Comparison of ENCODE assay signal across 13 cellular contexts in genomic region chr7:50314778-50315177, GRCh38. TPM values are rescaled to one million over a fixed set of nuclear protein-coding genes. Genes with fewer than 3 reads are reported as not detected.
A peak's percentile ranks its signal among the peaks of the same experiment; 100 is the strongest.
DNase-seq lines count a peak whose midpoint lies in the region; ATAC-seq and TF ChIP-seq lines count a peak whose summit lies in the region.
"Had no signal": no experiment of that assay in that cellular context is flagged by ENCODE, and none has a peak within 500 bp of the region (broad histone marks: within the 10 kb centered on the region; RNA-seq: fewer than 3 reads in every experiment).

No MANE protein-coding gene starts in this region.

- H3K79me2 ChIP-seq in OCI-LY1 (ENCODE audit: insufficient read depth, low read length): peaks cover 100% of the 10 kb centered on the region

- H3K27ac Mint-ChIP-seq in effector memory CD8-positive, alpha-beta T cell: peak overlapping the region; percentile 93 to 95

- H2BK12ac ChIP-seq in neuronal stem cell (ENCODE audit: low read length): no peak overlapping the region

- TF ChIP-seq CTCF in GM06990 (IDR thresholded peaks at IDR 0.05; ENCODE audit: insufficient read depth, low read length, poor library complexity, severe bottlenecking) (no peak), OCI-LY1 (IDR thresholded peaks at IDR 0.05; ENCODE audit: low read length) (no peak)

- H3K4me1 ChIP-seq in OCI-LY1 (ENCODE audit: insufficient read depth, low read length, severe bottlenecking) (peaks cover 86% of the 10 kb centered on the region), neuronal stem cell (ENCODE audit: control insufficient read depth in 2 of 2, insufficient read depth in 1 of 2, low read depth in 1 of 2, low read length in 2 of 2) (peaks cover 15 to 34% of the 10 kb centered on the region in 2 donors)
- H3K4me1 ChIP-seq: gastroesophageal sphincter had no signal

- H3K9me3 ChIP-seq in OCI-LY1 (ENCODE audit: low read length) (no peaks in the 10 kb centered on the region), neuronal stem cell (replicated peaks in 1 of 2; ENCODE audit: control insufficient read depth in 2 of 2, insufficient read depth in 1 of 2, low read depth in 1 of 2, low read length in 2 of 2) (no peaks in the 10 kb centered on the region)
- H3K9me3 ChIP-seq: gastroesophageal sphincter had no signal

- H3K4me2 ChIP-seq in OCI-LY1 (ENCODE audit: low read length) (peak overlapping the region; percentile 81), neuronal stem cell (ENCODE audit: insufficient read depth, low read length, poor library complexity, severe bottlenecking) (no peak overlapping the region)
- H3K4me2 ChIP-seq: SK-N-SH had no signal

- H3K9me2 ChIP-seq in OCI-LY1 (ENCODE audit: low read depth, low read length): no peaks in the 10 kb centered on the region
- H3K9me2 ChIP-seq: SK-N-SH had no signal

- H3K9ac ChIP-seq in OCI-LY1 (ENCODE audit: low read length): peak overlapping the region; percentile 66
- no peak overlapping the region for H3K9ac ChIP-seq in neuronal stem cell (ENCODE audit: low read depth, low read length, poor library complexity)
- H3K9ac ChIP-seq: SK-N-SH had no signal

- no peak overlapping the region for H2BK15ac ChIP-seq in neuronal stem cell (ENCODE audit: low read length)

- H2BK5ac ChIP-seq in neuronal stem cell (ENCODE audit: low read length): no peak overlapping the region

- DNase-seq in GM06990 (ENCODE audit: extremely low read depth, insufficient read length) (no peak), neuronal stem cell (ENCODE audit: low spot score) (no peak), DMS153 (lab: John Stamatoyannopoulos, UW) (no peak), DMS153 treated with DMSO at 0.1 percent for 48 hours (lab: John Stamatoyannopoulos, UW; ENCODE audit: unreplicated experiment) (no peak), islet precursor cell (no peak)
- DNase-seq in effector memory CD8-positive, alpha-beta T cell: no peak
- DNase-seq: aorta, NCI-H82, SK-N-SH, substantia nigra had no signal

- H2AK5ac ChIP-seq in neuronal stem cell (ENCODE audit: low read depth, low read length): no peak overlapping the region

- H3K9me3 Mint-ChIP-seq in effector memory CD8-positive, alpha-beta T cell: no peaks in the 10 kb centered on the region

- no peak overlapping the region for H3K23ac ChIP-seq in neuronal stem cell (ENCODE audit: low read depth, low read length, poor library complexity)

- no peak overlapping the region for H4K91ac ChIP-seq in neuronal stem cell (ENCODE audit: low read depth, low read length, poor library complexity)

- no peak overlapping the region for H2BK120ac ChIP-seq in neuronal stem cell (ENCODE audit: low read depth, low read length)

- H3K4me1 Mint-ChIP-seq in effector memory CD8-positive, alpha-beta T cell (ENCODE audit: low read depth in 2 of 2): peaks cover 82 to 95% of the 10 kb centered on the region in 2 donors

- no peak overlapping the region for H3K14ac ChIP-seq in neuronal stem cell (ENCODE audit: low read length)

- no CpG with 5 or more reads among the region's 8 CpGs for WGBS in neuronal stem cell (ENCODE audit: extremely low coverage in 2 of 2, insufficient read length in 2 of 2, insufficient replicate concordance in 1 of 2), 2 donors

- ATAC-seq in effector memory CD8-positive, alpha-beta T cell (replicated peaks): no peak
- no peak for ATAC-seq in HG03097 (IDR thresholded peaks at IDR 0.05; ENCODE audit: low FRiP score, unreplicated experiment)
- ATAC-seq: gastroesophageal sphincter had no signal

- H2AFZ ChIP-seq in OCI-LY1 (ENCODE audit: low read length) (no peak overlapping the region), neuronal stem cell (ENCODE audit: low read length) (peak overlapping the region; percentile 78)

- H3K79me1 ChIP-seq in neuronal stem cell (ENCODE audit: low read depth, low read length): no peaks in the 10 kb centered on the region

- H3K36me3 Mint-ChIP-seq in effector memory CD8-positive, alpha-beta T cell (ENCODE audit: insufficient read depth): peaks cover 56% of the 10 kb centered on the region

- no peaks in the 10 kb centered on the region; the same call in 1 of the 2 replicates for H4K20me1 ChIP-seq in OCI-LY1 (ENCODE audit: insufficient read depth, low read length)

- H3K27me3 Mint-ChIP-seq in effector memory CD8-positive, alpha-beta T cell: no peaks in the 10 kb centered on the region

- H3K27me3 ChIP-seq in GM06990 (replicated peaks; ENCODE audit: control insufficient read depth, insufficient read depth, low read length) (no peaks in the 10 kb centered on the region), OCI-LY1 (ENCODE audit: insufficient read depth, low read length) (no peaks in the 10 kb centered on the region), neuronal stem cell (ENCODE audit: control insufficient read depth in 3 of 3, insufficient read depth in 3 of 3, low read depth in 1 of 3, low read length in 3 of 3) (no peaks in the 10 kb centered on the region)

- H3K4me3 Mint-ChIP-seq in effector memory CD8-positive, alpha-beta T cell: peak overlapping the region; percentile 93 to 96

- H3K18ac ChIP-seq in neuronal stem cell (ENCODE audit: low read length): peak overlapping the region; percentile 87

- H3K4ac ChIP-seq in neuronal stem cell (ENCODE audit: low read length): no peak overlapping the region

- no peak overlapping the region for H4K8ac ChIP-seq in neuronal stem cell (ENCODE audit: low read depth, low read length)

- H3K36me3 ChIP-seq in GM06990 (ENCODE audit: control insufficient read depth, insufficient read depth, low read length) (peaks cover 3% of the 10 kb centered on the region), OCI-LY1 (ENCODE audit: insufficient read depth, low read length) (peaks cover 82% of the 10 kb centered on the region), neuronal stem cell (replicated peaks in 1 of 2; ENCODE audit: control insufficient read depth in 2 of 2, insufficient read depth in 2 of 2, low read length in 2 of 2) (no peaks in the 10 kb centered on the region)
- H3K36me3 ChIP-seq: gastroesophageal sphincter had no signal

- no peaks in the 10 kb centered on the region for H3F3A ChIP-seq in OCI-LY1 (ENCODE audit: insufficient read depth, low read length)

- H3K4me3 ChIP-seq in GM06990 (replicated peaks; ENCODE audit: low read depth, low read length) (peak overlapping the region; percentile 39), OCI-LY1 (ENCODE audit: low read depth, low read length, poor library complexity, severe bottlenecking) (peak overlapping the region; percentile 74), neuronal stem cell (ENCODE audit: low read length in 2 of 2) (no peak overlapping the region)
- H3K4me3 ChIP-seq: gastroesophageal sphincter had no signal

- peak overlapping the region; percentile 75 for H3K27ac ChIP-seq in OCI-LY1 (ENCODE audit: low read depth, low read length, poor library complexity, severe bottlenecking)
- no peak overlapping the region for H3K27ac ChIP-seq in neuronal stem cell (replicated peaks; ENCODE audit: low read length)
- H3K27ac ChIP-seq: gastroesophageal sphincter had no signal

RNA-seq across cellular contexts. Expression of gene IKZF1, which starts 10.3 kb away (rescaled TPM):
- 0.61 TPM for polyA plus RNA-seq in neuronal stem cell (2013, experiment 1 of 2)
- polyA plus RNA-seq in neuronal stem cell (2013, experiment 2 of 2): 0.66 TPM
- polyA plus RNA-seq: SK-N-SH had no signal

Comparison
In these comparisons a context has a peak if more than half of its experiments do, and no peak if none do; other contexts are left out.
1. H3K4me3 ChIP-seq: peak in GM06990 (single experiment) and OCI-LY1 (single experiment); none in neuronal stem cell (0 of 2).